Comparison of ENCODE assay signal across 19 cellular contexts in genomic region chr16:24135624-24136296, GRCh38.
A peak's percentile ranks its signal among the peaks of the same experiment; 100 is the strongest.
DNase-seq lines count a peak whose midpoint lies in the region; ATAC-seq, FAIRE-seq and TF ChIP-seq lines count a peak whose summit lies in the region.
"Had no signal": no experiment of that assay in that cellular context is flagged by ENCODE, and none has a peak within 500 bp of the region (broad histone marks: within the 10 kb centered on the region; RNA-seq: fewer than 3 reads in every experiment).

No MANE protein-coding gene starts in this region.

- H3K4me3 Mint-ChIP-seq in natural killer cell (no peak overlapping the region), T-helper 17 cell (no peak overlapping the region)
- H3K4me3 Mint-ChIP-seq in natural killer cell treated with Interleukin-12 subunit alpha and Interleukin-12 subunit beta and Interleukin-15 and Interleukin-18, amount 100 ng/mL, for 72 hours = no peak overlapping the region
- H3K4me3 Mint-ChIP-seq in activated CD4-positive, alpha-beta memory T cell treated with anti-CD3 and anti-CD28 coated beads, Interleukin-2, amount 10 ng/mL, durations not matched to agents 7 days and 5 days = no peak overlapping the region

- H3K4ac ChIP-seq in H1 (replicated peaks; ENCODE audit: insufficient read length, low read depth, low read length) = no peak overlapping the region

- TF ChIP-seq POLR2A in H1 (IDR thresholded peaks at IDR 0.05; ENCODE audit: control extremely low read depth in 1 of 2, low read depth in 2 of 2, low read length in 2 of 2) = no peak

- TF ChIP-seq RAD21 in H1 (IDR thresholded peaks at IDR 0.05 in 1 of 2, conservative IDR thresholded peaks at IDR 0.05 in 1 of 2; ENCODE audit: low read depth in 2 of 2, low read length in 2 of 2) = no peak

- peaks cover 17 to 24% of the 10 kb centered on the region in 2 donors for H3K4me1 Mint-ChIP-seq in natural killer cell
- H3K4me1 Mint-ChIP-seq in natural killer cell treated with Interleukin-12 subunit alpha and Interleukin-12 subunit beta and Interleukin-15 and Interleukin-18, amount 100 ng/mL, for 72 hours (ENCODE audit: low read depth in 2 of 2) = peaks cover 15 to 17% of the 10 kb centered on the region in 2 donors
- H3K4me1 Mint-ChIP-seq in T-helper 17 cell = peaks cover 19% of the 10 kb centered on the region
- peaks cover 19% of the 10 kb centered on the region for H3K4me1 Mint-ChIP-seq in activated CD4-positive, alpha-beta memory T cell treated with anti-CD3 and anti-CD28 coated beads, Interleukin-2, amount 10 ng/mL, durations not matched to agents 7 days and 5 days

- no peak overlapping the region for H2BK15ac ChIP-seq in H1 (ENCODE audit: low read length)

- peak overlapping the region in 1 of 4 experiments; percentile 25; a peak in 1 of 8 replicates for H3K4me3 ChIP-seq in H1 (ENCODE audit: extremely low read depth in 1 of 4, insufficient read depth in 2 of 4, low read depth in 3 of 4, low read length in 4 of 4)
- H3K4me3 ChIP-seq: colonic mucosa, spleen, transverse colon had no signal

- no peak overlapping the region for H4K91ac ChIP-seq in H1 (replicated peaks; ENCODE audit: insufficient read length, low read length)

- H3K23ac ChIP-seq in H1 (ENCODE audit: insufficient read length) = no peak overlapping the region

- peak overlapping the region; percentile 55; the same call in 1 of the 2 replicates for H2BK5ac ChIP-seq in H1 (ENCODE audit: low read depth, low read length)

- 0 out of 2 replicates have a peak overlapping the region, but pooled peaks have one; percentile 19 for H3K27ac ChIP-seq in H1 (ENCODE audit: low read depth, low read length)
- H3K27ac ChIP-seq: colonic mucosa, neutrophil, spleen, transverse colon had no signal

- no peak overlapping the region for H3K9ac ChIP-seq in H1 (replicated peaks in 1 of 4; ENCODE audit: extremely low read depth in 1 of 4, low read depth in 3 of 4, low read length in 3 of 4)

- H3K36me3 Mint-ChIP-seq in natural killer cell (peaks cover 6% of the 10 kb centered on the region), T-helper 17 cell (ENCODE audit: low read depth) (peaks cover 7% of the 10 kb centered on the region)
- H3K36me3 Mint-ChIP-seq in natural killer cell treated with Interleukin-12 subunit alpha and Interleukin-12 subunit beta and Interleukin-15 and Interleukin-18, amount 100 ng/mL, for 72 hours = no peaks in the 10 kb centered on the region
- peaks cover 20% of the 10 kb centered on the region for H3K36me3 Mint-ChIP-seq in activated CD4-positive, alpha-beta memory T cell treated with anti-CD3 and anti-CD28 coated beads, Interleukin-2, amount 10 ng/mL, durations not matched to agents 7 days and 5 days (ENCODE audit: low read depth)

- H3K36me3 ChIP-seq in H1 (ENCODE audit: control insufficient read depth in 2 of 4, insufficient read depth in 4 of 4, low read length in 3 of 4) = no peaks in the 10 kb centered on the region; a peak in 1 of 8 replicates
- H3K36me3 ChIP-seq: colonic mucosa, transverse colon had no signal

- TF ChIP-seq EP300 in H1 (IDR thresholded peaks at IDR 0.05; ENCODE audit: borderline replicate concordance in 1 of 2, low read depth in 2 of 2, low read length in 2 of 2) = no peak

- no peak overlapping the region for H2AK5ac ChIP-seq in H1 (ENCODE audit: low read depth, low read length)

- no peaks in the 10 kb centered on the region for H3K27me3 ChIP-seq in H1 (replicated peaks in 1 of 4; ENCODE audit: control insufficient read depth in 3 of 4, extremely low read depth in 1 of 4, insufficient read depth in 3 of 4, low read length in 3 of 4)
- H3K27me3 ChIP-seq: colonic mucosa, neutrophil, spleen, transverse colon had no signal

- H3K56ac ChIP-seq in H1 (replicated peaks; ENCODE audit: insufficient read length, low read depth, low read length) = no peak overlapping the region

- no peaks in the 10 kb centered on the region for H4K20me1 ChIP-seq in H1 (replicated peaks in 1 of 2; ENCODE audit: control insufficient read depth in 1 of 2, insufficient read depth in 2 of 2, low read length in 2 of 2)

- TF ChIP-seq CTCF in natural killer cell (IDR thresholded peaks at IDR 0.05) = no peak
- no peak for TF ChIP-seq CTCF in H1 (IDR thresholded peaks at IDR 0.05; ENCODE audit: control extremely low read depth in 1 of 3, insufficient read depth in 1 of 3, low read depth in 1 of 3, low read length in 3 of 3)

- DNase-seq in natural killer cell (no peak), T-helper 17 cell (no peak), H1 (ENCODE audit: low read depth in 1 of 2, low spot score in 2 of 2) (no peak), NCI-H1436 (lab: John Stamatoyannopoulos, UW) (no peak)
- no peak for DNase-seq in natural killer cell treated with Interleukin-12 subunit alpha and Interleukin-12 subunit beta and Interleukin-15 and Interleukin-18, amount 100 ng/mL, for 72 hours (ENCODE audit: low spot score)
- no peak for DNase-seq in activated CD4-positive, alpha-beta memory T cell treated with anti-CD3 and anti-CD28 coated beads, Interleukin-2, amount 10 ng/mL, durations not matched to agents 7 days and 5 days
- DNase-seq: activated CD4-positive, alpha-beta T cell treated with anti-CD3 and anti-CD28 coated beads for 1 hour; amniotic stem cell; colonic mucosa; hypothalamus; KG1; left cardiac atrium; NCI-H524 treated with DMSO at 0.1 percent for 48 hours; SIG-M5; spleen; transverse colon had no signal

- peaks cover 7 to 27% (median 25%) of the 10 kb centered on the region in 4 experiments; a peak in 6 of 7 replicates for H3K4me1 ChIP-seq in H1 (replicated peaks in 1 of 4; ENCODE audit: control insufficient read depth in 3 of 4, insufficient read depth in 4 of 4, low read length in 3 of 4)
- H3K4me1 ChIP-seq: colonic mucosa, spleen, transverse colon had no signal

- POLR2A ChIA-PET in H1 (lab: Charles Lee; ENCODE audit: partially characterized antibody) = no interaction called here
- POLR2A ChIA-PET in activated CD4-positive, alpha-beta memory T cell treated with anti-CD3 and anti-CD28 coated beads, Interleukin-2, amount 10 ng/mL, durations not matched to agents 7 days and 5 days (lab: Charles Lee) = no interaction called here

- H3K9me3 ChIP-seq in T-helper 17 cell (ENCODE audit: control insufficient read depth, low read length, poor library complexity, severe bottlenecking) (no peaks in the 10 kb centered on the region), H1 (ENCODE audit: insufficient read depth in 2 of 2, low read depth in 1 of 2, low read length in 1 of 2) (peaks cover 7 to 8% of the 10 kb centered on the region in 2 experiments; a peak in 3 of 4 replicates)
- H3K9me3 ChIP-seq: colonic mucosa, neutrophil, spleen, transverse colon had no signal

- H3K4me2 ChIP-seq in H1 (ENCODE audit: insufficient read depth in 1 of 2, low read depth in 2 of 2, low read length in 2 of 2) = peak overlapping the region; percentile 21 to 41; a peak in 3 of 4 replicates

- intact Hi-C loops in natural killer cell (cut with micrococcal nuclease) = no loop called here

- no peaks in the 10 kb centered on the region for H3K9me3 Mint-ChIP-seq in natural killer cell
- no peaks in the 10 kb centered on the region for H3K9me3 Mint-ChIP-seq in natural killer cell treated with Interleukin-12 subunit alpha and Interleukin-12 subunit beta and Interleukin-15 and Interleukin-18, amount 100 ng/mL, for 72 hours
- H3K9me3 Mint-ChIP-seq in activated CD4-positive, alpha-beta memory T cell treated with anti-CD3 and anti-CD28 coated beads, Interleukin-2, amount 10 ng/mL, durations not matched to agents 7 days and 5 days = peaks cover 3% of the 10 kb centered on the region

- no peaks in the 10 kb centered on the region for H3K27me3 Mint-ChIP-seq in natural killer cell (ENCODE audit: low read depth in 2 of 2)
- no peaks in the 10 kb centered on the region for H3K27me3 Mint-ChIP-seq in natural killer cell treated with Interleukin-12 subunit alpha and Interleukin-12 subunit beta and Interleukin-15 and Interleukin-18, amount 100 ng/mL, for 72 hours
- no peaks in the 10 kb centered on the region for H3K27me3 Mint-ChIP-seq in T-helper 17 cell
- no peaks in the 10 kb centered on the region for H3K27me3 Mint-ChIP-seq in activated CD4-positive, alpha-beta memory T cell treated with anti-CD3 and anti-CD28 coated beads, Interleukin-2, amount 10 ng/mL, durations not matched to agents 7 days and 5 days

- H3K27ac Mint-ChIP-seq in natural killer cell (peak overlapping the region; percentile 1 to 32), T-helper 17 cell (peak overlapping the region; percentile 53)
- no peak overlapping the region for H3K27ac Mint-ChIP-seq in natural killer cell treated with Interleukin-12 subunit alpha and Interleukin-12 subunit beta and Interleukin-15 and Interleukin-18, amount 100 ng/mL, for 72 hours
- no peak overlapping the region for H3K27ac Mint-ChIP-seq in activated CD4-positive, alpha-beta memory T cell treated with anti-CD3 and anti-CD28 coated beads, Interleukin-2, amount 10 ng/mL, durations not matched to agents 7 days and 5 days

- FAIRE-seq in H1 (lab: Jason Lieb, UNC) = no peak

- H2BK12ac ChIP-seq in H1 (ENCODE audit: low read depth, low read length) = peak overlapping the region; percentile 64

- H2BK20ac ChIP-seq in H1 (ENCODE audit: low read length) = 0 out of 2 replicates have a peak overlapping the region, but pooled peaks have one; percentile 8

- H4K8ac ChIP-seq in H1 (ENCODE audit: extremely low read depth, insufficient read depth, low read length) = no peak overlapping the region

- no peaks in the 10 kb centered on the region; the same call in 1 of the 2 replicates for H3K23me2 ChIP-seq in H1 (ENCODE audit: low read depth, low read length)

- ATAC-seq in natural killer cell (no peak), T-helper 17 cell (no peak), GM18519 (IDR thresholded peaks at IDR 0.05; ENCODE audit: low FRiP score, unreplicated experiment) (no peak), HG03442 (IDR thresholded peaks at IDR 0.05; ENCODE audit: unreplicated experiment) (no peak)
- ATAC-seq in natural killer cell treated with Interleukin-12 subunit alpha and Interleukin-12 subunit beta and Interleukin-15 and Interleukin-18, amount 100 ng/mL, for 72 hours = no peak
- ATAC-seq: left cardiac atrium had no signal

- no peaks in the 10 kb centered on the region for H3K79me2 ChIP-seq in H1 (ENCODE audit: control insufficient read depth in 1 of 2, insufficient read depth in 2 of 2, low read length in 2 of 2)

- peak overlapping the region; percentile 71; the same call in 1 of the 2 replicates for H3K18ac ChIP-seq in H1 (ENCODE audit: extremely low read depth, low read length)

- no peak overlapping the region for H4K5ac ChIP-seq in H1 (ENCODE audit: insufficient read length, low read depth, low read length)

- no peak overlapping the region for H3K14ac ChIP-seq in H1 (ENCODE audit: insufficient read length)

- no peak overlapping the region for H2BK120ac ChIP-seq in H1 (replicated peaks; ENCODE audit: low read depth, low read length)

- no peaks in the 10 kb centered on the region for H3K79me1 ChIP-seq in H1 (ENCODE audit: low read depth, low read length)

- no peak overlapping the region for H2AFZ ChIP-seq in H1 (ENCODE audit: low read length)

- WGBS in H1 (ENCODE audit: extremely low coverage in 1 of 2, insufficient coverage in 1 of 2, insufficient read length in 1 of 2, insufficient replicate concordance in 2 of 2, low coverage in 1 of 2, low lambda C conversion rate in 2 of 2, missing lambda C conversion rate in 1 of 2), 2 experiments = 45% methylated on average over 6 of the region's 6 CpGs; no CpG with 5 or more reads in 1 of the 2 experiments

- CTCF ChIA-PET in H1 (lab: Charles Lee; ENCODE audit: partially characterized antibody) = interaction anchor here (0.6 to 1.0 kb wide), 4 partner anchors 8 to 703 kb away, joined by 3 read pairs; no protein-coding TSS in a partner anchor
- CTCF ChIA-PET in activated CD4-positive, alpha-beta memory T cell treated with anti-CD3 and anti-CD28 coated beads, Interleukin-2, amount 10 ng/mL, durations not matched to agents 7 days and 5 days (lab: Charles Lee) = no interaction called here

Comparison
In these comparisons a context has a peak if more than half of its experiments do, and no peak if none do; other contexts are left out.
1. H3K27ac Mint-ChIP-seq: peak in natural killer cell (2 of 2) and T-helper 17 cell (single experiment); none in natural killer cell treated with Interleukin-12 subunit alpha and Interleukin-12 subunit beta and Interleukin-15 and Interleukin-18, amount 100 ng/mL, for 72 hours (0 of 2) and activated CD4-positive, alpha-beta memory T cell treated with anti-CD3 and anti-CD28 coated beads, Interleukin-2, amount 10 ng/mL, durations not matched to agents 7 days and 5 days (single experiment).